9 cellular contexts compared by ENCODE assay signal in genomic region chr22:26658161-26658560, GRCh38. TPM values are rescaled to one million over a fixed set of nuclear protein-coding genes. Genes with fewer than 3 reads are reported as not detected.
DNase-seq lines count a peak whose midpoint lies in the region; FAIRE-seq and TF ChIP-seq lines count a peak whose summit lies in the region.
"Had no signal": no experiment of that assay in that cellular context is flagged by ENCODE, and none has a peak within 500 bp of the region (broad histone marks: within the 10 kb centered on the region; RNA-seq: fewer than 3 reads in every experiment).

No MANE protein-coding gene starts in this region.

- no peak overlapping the region for H2BK120ac ChIP-seq in H1 (replicated peaks; ENCODE audit: low read depth, low read length)

- TF ChIP-seq EP300 in H1 (IDR thresholded peaks at IDR 0.05; ENCODE audit: borderline replicate concordance in 1 of 2, low read depth in 2 of 2, low read length in 2 of 2): no peak

- peaks cover 64% of the 10 kb centered on the region for H3K4me1 ChIP-seq in OCI-LY7 (ENCODE audit: insufficient read depth, low read length, poor library complexity, severe bottlenecking)
- peaks cover 10 to 21% (median 13%) of the 10 kb centered on the region in 4 experiments for H3K4me1 ChIP-seq in H1 (replicated peaks in 1 of 4; ENCODE audit: control insufficient read depth in 3 of 4, insufficient read depth in 4 of 4, low read length in 3 of 4)

- peak overlapping the region; percentile 22; the same call in 1 of the 2 replicates for H2BK12ac ChIP-seq in H1 (ENCODE audit: low read depth, low read length)

- FAIRE-seq in H1 (lab: Jason Lieb, UNC): no peak
- FAIRE-seq: TTC549 had no signal

- DNase-seq in NCI-H146 (lab: John Stamatoyannopoulos, UW) (peak; percentile 31), NCI-H146 treated with DMSO at 0.1 percent for 48 hours (lab: John Stamatoyannopoulos, UW; ENCODE audit: unreplicated experiment) (no peak), OCI-LY7 (ENCODE audit: low spot score) (no peak), H1 (ENCODE audit: low read depth in 1 of 2, low spot score in 2 of 2) (no peak), retinal pigment epithelial cell (ENCODE audit: low read depth) (no peak), retina (no peak), T1000 (lab: John Stamatoyannopoulos, UW) (no peak), NOMO-1 (lab: John Stamatoyannopoulos, UW; ENCODE audit: unreplicated experiment in 2 of 2) (no peak)

- no peak overlapping the region for H4K91ac ChIP-seq in H1 (replicated peaks; ENCODE audit: insufficient read length, low read length)

- no peak overlapping the region for H4K5ac ChIP-seq in H1 (ENCODE audit: insufficient read length, low read depth, low read length)

- no peak overlapping the region for H3K14ac ChIP-seq in H1 (ENCODE audit: insufficient read length)

- no peak for TF ChIP-seq RAD21 in H1 (IDR thresholded peaks at IDR 0.05 in 1 of 2, conservative IDR thresholded peaks at IDR 0.05 in 1 of 2; ENCODE audit: low read depth in 2 of 2, low read length in 2 of 2)

- no TSS peak for BruUV-seq in OCI-LY7 (replicated peaks; lab: Mats Ljungman, UMichigan)

- peak overlapping the region; percentile 68; the same call in 1 of the 2 replicates for H2AFZ ChIP-seq in OCI-LY7 (ENCODE audit: low read length)
- H2AFZ ChIP-seq in H1 (ENCODE audit: low read length): no peak overlapping the region

- WGBS in H1 (ENCODE audit: extremely low coverage in 1 of 2, insufficient coverage in 1 of 2, insufficient read length in 1 of 2, insufficient replicate concordance in 2 of 2, low coverage in 1 of 2, low lambda C conversion rate in 2 of 2, missing lambda C conversion rate in 1 of 2), 2 experiments: 8% methylated on average over 11 of the region's 11 CpGs; no CpG with 5 or more reads in 1 of the 2 experiments

- POLR2A ChIA-PET in OCI-LY7 (lab: Charles Lee) (no interaction called here), H1 (lab: Charles Lee; ENCODE audit: partially characterized antibody) (interaction anchor here (0.6 to 7.9 kb wide), 5 partner anchors 10 to 156 kb away, joined by 3 to 43 read pairs (median 3); no protein-coding TSS in a partner anchor)

- H3K27me3 ChIP-seq in H1 (replicated peaks in 1 of 4; ENCODE audit: control insufficient read depth in 3 of 4, extremely low read depth in 1 of 4, insufficient read depth in 3 of 4, low read length in 3 of 4): no peaks in the 10 kb centered on the region; a peak in 1 of 7 replicates

- H2AK5ac ChIP-seq in H1 (ENCODE audit: low read depth, low read length): no peak overlapping the region

- peak overlapping the region; percentile 58 for H3K27ac ChIP-seq in OCI-LY7 (ENCODE audit: low read depth, low read length, poor library complexity, severe bottlenecking)
- no peak overlapping the region for H3K27ac ChIP-seq in H1 (ENCODE audit: low read depth, low read length)

- H3K79me1 ChIP-seq in H1 (ENCODE audit: low read depth, low read length): 0 out of 2 replicates have a peak, but pooled peaks cover 3% of the 10 kb centered on the region

- H4K20me1 ChIP-seq in OCI-LY7 (ENCODE audit: insufficient read depth, low read length) (no peaks in the 10 kb centered on the region), H1 (replicated peaks in 1 of 2; ENCODE audit: control insufficient read depth in 1 of 2, insufficient read depth in 2 of 2, low read length in 2 of 2) (no peaks in the 10 kb centered on the region)

- CTCF ChIA-PET in OCI-LY7 (lab: Charles Lee; ENCODE audit: unreplicated experiment): no interaction called here
- CTCF ChIA-PET in H1 (lab: Charles Lee; ENCODE audit: partially characterized antibody): no interaction called here

- H2BK20ac ChIP-seq in H1 (ENCODE audit: low read length): peak overlapping the region; percentile 74; the same call in 1 of the 2 replicates

- no peak overlapping the region for H4K8ac ChIP-seq in H1 (ENCODE audit: extremely low read depth, insufficient read depth, low read length)

- H3K9me2 ChIP-seq in OCI-LY7 (ENCODE audit: insufficient read depth, low read length): no peaks in the 10 kb centered on the region

- no peak overlapping the region for H3K56ac ChIP-seq in H1 (replicated peaks; ENCODE audit: insufficient read length, low read depth, low read length)

- intact Hi-C loops in OCI-LY7 (cut with micrococcal nuclease; ENCODE audit: unreplicated experiment): no loop called here

- no peak overlapping the region for H2BK15ac ChIP-seq in H1 (ENCODE audit: low read length)

- peak overlapping the region; percentile 81 for H3K4me2 ChIP-seq in OCI-LY7 (ENCODE audit: low read length)
- peak overlapping the region; percentile 71 to 82 for H3K4me2 ChIP-seq in H1 (ENCODE audit: insufficient read depth in 1 of 2, low read depth in 2 of 2, low read length in 2 of 2)

- no peak for TF ChIP-seq POLR2A in H1 (IDR thresholded peaks at IDR 0.05; ENCODE audit: control extremely low read depth in 1 of 2, low read depth in 2 of 2, low read length in 2 of 2)

- no peaks in the 10 kb centered on the region; the same call in 1 of the 2 replicates for H3K79me2 ChIP-seq in OCI-LY7 (ENCODE audit: insufficient read depth, low read depth, low read length)
- H3K79me2 ChIP-seq in H1 (ENCODE audit: control insufficient read depth in 1 of 2, insufficient read depth in 2 of 2, low read length in 2 of 2): peaks cover 0 to 34% of the 10 kb centered on the region in 2 experiments; a peak in 2 of 4 replicates

- H3K23ac ChIP-seq in H1 (ENCODE audit: insufficient read length): no peak overlapping the region

- H3K4me3 ChIP-seq in OCI-LY7 (ENCODE audit: low read depth, low read length, poor library complexity, severe bottlenecking) (peak overlapping the region; percentile 29), H1 (ENCODE audit: extremely low read depth in 1 of 4, insufficient read depth in 2 of 4, low read depth in 3 of 4, low read length in 4 of 4) (peak overlapping the region; percentile 71 to 96 (median 82)), retinal pigment epithelial cell (ENCODE audit: low read length) (peak overlapping the region; percentile 37)

- H3K9ac ChIP-seq in H1 (replicated peaks in 1 of 4; ENCODE audit: extremely low read depth in 1 of 4, low read depth in 3 of 4, low read length in 3 of 4): peak overlapping the region; percentile 8 to 44 (median 19); a peak in 3 of 7 replicates

- H3K36me3 ChIP-seq in OCI-LY7 (ENCODE audit: insufficient read depth, low read length) (no peaks in the 10 kb centered on the region), H1 (ENCODE audit: control insufficient read depth in 2 of 4, insufficient read depth in 4 of 4, low read length in 3 of 4) (peaks cover 0 to 6% (median 3%) of the 10 kb centered on the region in 4 experiments; a peak in 4 of 8 replicates)

- no peaks in the 10 kb centered on the region for H3K9me3 ChIP-seq in OCI-LY7 (ENCODE audit: low read length)
- H3K9me3 ChIP-seq in H1 (ENCODE audit: insufficient read depth in 2 of 2, low read depth in 1 of 2, low read length in 1 of 2): no peaks in the 10 kb centered on the region

- no peak for TF ChIP-seq CTCF in OCI-LY7 (conservative IDR thresholded peaks at IDR 0.05; ENCODE audit: low read length)
- no peak for TF ChIP-seq CTCF in H1 (IDR thresholded peaks at IDR 0.05; ENCODE audit: control extremely low read depth in 1 of 3, insufficient read depth in 1 of 3, low read depth in 1 of 3, low read length in 3 of 3)
- no peak for TF ChIP-seq CTCF in retinal pigment epithelial cell (conservative IDR thresholded peaks at IDR 0.05; ENCODE audit: low read depth, low read length)

- H3K4ac ChIP-seq in H1 (replicated peaks; ENCODE audit: insufficient read length, low read depth, low read length): no peak overlapping the region

- no peak overlapping the region for H2BK5ac ChIP-seq in H1 (ENCODE audit: low read depth, low read length)

- H3K18ac ChIP-seq in H1 (ENCODE audit: extremely low read depth, low read length): peak overlapping the region; percentile 44; the same call in 1 of the 2 replicates

- peaks cover 15% of the 10 kb centered on the region for H3K23me2 ChIP-seq in H1 (ENCODE audit: low read depth, low read length)

TF ChIP-seq in H1, 55 proteins besides CTCF, POLR2A, EP300 and RAD21 (continues in another document):
- peak; percentile 97 for TF ChIP-seq KDM1A (IDR thresholded peaks at IDR 0.05; ENCODE audit: borderline replicate concordance, low read length)

RNA-seq across cellular contexts. Expression of gene MIAT, which starts 0.8 kb away (rescaled TPM):
- 8.7 and 11.8 TPM in 2 replicates for total RNA-seq in OCI-LY7 (2014; rRNA removed; shearing (Covaris generic))
- total RNA-seq in OCI-LY7 (2022): 4.1 and 5.2 TPM in 2 replicates
- total RNA-seq in H1 (2021; fragmentation: NEBNext Ultra II Directional; extraction: Animal tissue kit (Norgen Biotek cat#: 25700)): 33.8 and 36.0 TPM in 2 replicates
- polyA plus RNA-seq in H1 (2011; rRNA removed): 27.6 and 38.3 TPM in 2 replicates
- polyA plus RNA-seq in H1 (2011; cell fraction: cytosol; rRNA removed): 55.4 TPM
- polyA plus RNA-seq in H1 (2011; cell fraction: nucleus; rRNA removed): 134 TPM
- 55.6 to 81.0 TPM (median 63.3 TPM) in 4 replicates for polyA plus RNA-seq in H1 (2012, experiment 1 of 2)
- 4.6 TPM for polyA plus RNA-seq in H1 (2012, experiment 2 of 2)
- 44.4 TPM for polyA plus RNA-seq in H1 (2013, experiment 1 of 2)
- 37.1 TPM for polyA plus RNA-seq in H1 (2013, experiment 2 of 2)
- 75.5 and 135 TPM in 2 replicates for polyA minus RNA-seq in H1 (2011; rRNA and poly(A)+ RNA removed)
- 20.6 TPM for polyA minus RNA-seq in H1 (2011; cell fraction: cytosol; rRNA and poly(A)+ RNA removed)
- polyA minus RNA-seq in H1 (2011; cell fraction: nucleus; rRNA and poly(A)+ RNA removed): 72.4 TPM

RNA-seq across cellular contexts. Expression of gene CRYBA4, which starts 36.4 kb away (rescaled TPM):
- total RNA-seq in OCI-LY7 (2014; rRNA removed; shearing (Covaris generic)): 3.2 TPM in 1 of 2 replicates, not detected in the other
- total RNA-seq in OCI-LY7 (2022): 1.3 TPM in 1 of 2 replicates, not detected in the other
- total RNA-seq in H1 (2021; fragmentation: NEBNext Ultra II Directional; extraction: Animal tissue kit (Norgen Biotek cat#: 25700)): 0.67 and 1.5 TPM in 2 replicates
- polyA plus RNA-seq in H1 (2011; rRNA removed): 2.2 and 3.1 TPM in 2 replicates
- 2.0 TPM for polyA plus RNA-seq in H1 (2011; cell fraction: cytosol; rRNA removed)
- polyA plus RNA-seq in H1 (2011; cell fraction: nucleus; rRNA removed): 1.4 TPM
- polyA plus RNA-seq in H1 (2012, experiment 1 of 2): 0.84 to 2.4 TPM (median 1.9 TPM) in 4 replicates
- 1.5 TPM for polyA plus RNA-seq in H1 (2012, experiment 2 of 2)
- 1.7 TPM for polyA plus RNA-seq in H1 (2013, experiment 1 of 2)
- 2.0 TPM for polyA plus RNA-seq in H1 (2013, experiment 2 of 2)
- 0.56 and 0.69 TPM in 2 replicates for polyA minus RNA-seq in H1 (2011; rRNA and poly(A)+ RNA removed)
- not detected for polyA minus RNA-seq in H1 (2011; cell fraction: cytosol; rRNA and poly(A)+ RNA removed)
- polyA minus RNA-seq in H1 (2011; cell fraction: nucleus; rRNA and poly(A)+ RNA removed): not detected

RNA-seq across cellular contexts. Expression of gene CRYBB1, which starts 40.3 kb away (rescaled TPM):
- total RNA-seq in OCI-LY7 (2014; rRNA removed; shearing (Covaris generic)): 0.21 and 0.35 TPM in 2 replicates
- total RNA-seq in OCI-LY7 (2022): 0.61 TPM in 1 of 2 replicates, not detected in the other
- total RNA-seq in H1 (2021; fragmentation: NEBNext Ultra II Directional; extraction: Animal tissue kit (Norgen Biotek cat#: 25700)): 1.7 and 4.2 TPM in 2 replicates
- polyA plus RNA-seq in H1 (2011; rRNA removed): 6.0 and 7.2 TPM in 2 replicates
- 7.5 TPM for polyA plus RNA-seq in H1 (2011; cell fraction: cytosol; rRNA removed)
- 5.0 TPM for polyA plus RNA-seq in H1 (2011; cell fraction: nucleus; rRNA removed)
- polyA plus RNA-seq in H1 (2012, experiment 1 of 2): 2.7 to 5.7 TPM (median 5.2 TPM) in 4 replicates
- polyA plus RNA-seq in H1 (2012, experiment 2 of 2): 3.9 TPM
- polyA plus RNA-seq in H1 (2013, experiment 1 of 2): 7.7 TPM
- 7.4 TPM for polyA plus RNA-seq in H1 (2013, experiment 2 of 2)
- polyA minus RNA-seq in H1 (2011; rRNA and poly(A)+ RNA removed): 1.7 and 4.1 TPM in 2 replicates
- 2.9 TPM for polyA minus RNA-seq in H1 (2011; cell fraction: cytosol; rRNA and poly(A)+ RNA removed)
- polyA minus RNA-seq in H1 (2011; cell fraction: nucleus; rRNA and poly(A)+ RNA removed): 1.3 TPM

Comparison
In these comparisons a context has a peak if more than half of its experiments do, and no peak if none do; other contexts are left out.
1. H3K4me3 ChIP-seq: peak in every context shown above with its lines; median percentile 82 in H1; 37 in retinal pigment epithelial cell; 29 in OCI-LY7.